25 cellular contexts compared by ENCODE assay signal in genomic region chr4:85606505-85606904, GRCh38.
DNase-seq lines count a peak whose midpoint lies in the region; ATAC-seq and TF ChIP-seq lines count a peak whose summit lies in the region.
"Had no signal": no experiment of that assay in that cellular context is flagged by ENCODE, and none has a peak within 500 bp of the region (broad histone marks: within the 10 kb centered on the region; RNA-seq: fewer than 3 reads in every experiment).

No MANE protein-coding gene starts in this region.

- H3K4me3 ChIP-seq in DOHH2 (ENCODE audit: low read length) (no peak overlapping the region), Karpas-422 (ENCODE audit: low read length) (0 out of 2 replicates have a peak overlapping the region, but pooled peaks have one; percentile 55), lower lobe of right lung (no peak overlapping the region)
- H3K4me3 ChIP-seq: A549, GM12878, GM23248, SK-N-MC had no signal

- H4K20me1 ChIP-seq in DOHH2 (ENCODE audit: control insufficient read depth, insufficient read depth, low read depth, low read length) (no peaks in the 10 kb centered on the region), Karpas-422 (ENCODE audit: insufficient read depth, low read depth, low read length) (no peaks in the 10 kb centered on the region)

- no peak overlapping the region for H2AFZ ChIP-seq in Karpas-422 (ENCODE audit: low read length)
- H2AFZ ChIP-seq: GM23248 had no signal

- TF ChIP-seq CTCF in DOHH2 (IDR thresholded peaks at IDR 0.05; ENCODE audit: low read depth, low read length, poor library complexity, severe bottlenecking) = no peak
- TF ChIP-seq CTCF in activated B cell treated with CpG ODN at 0.5 μM for 24 hours (IDR thresholded peaks at IDR 0.05) = no peak
- TF ChIP-seq CTCF in lower lobe of right lung (IDR thresholded peaks at IDR 0.05) = no peak

- H3F3A ChIP-seq in DOHH2 (ENCODE audit: control insufficient read depth, insufficient read depth) = no peaks in the 10 kb centered on the region

- H3K27ac ChIP-seq in DOHH2 (ENCODE audit: low read depth, low read length) (peak overlapping the region; percentile 42), Karpas-422 (ENCODE audit: low read length) (peak overlapping the region; percentile 99), lower lobe of right lung (no peak overlapping the region)
- H3K27ac ChIP-seq: A549, GM23248, HL-60, SK-N-MC had no signal

- no peaks in the 10 kb centered on the region for H3K9me3 Mint-ChIP-seq in activated B cell treated with CpG ODN at 0.5 μM for 24 hours
- no peaks in the 10 kb centered on the region for H3K9me3 Mint-ChIP-seq in stimulated activated memory B cell treated with anti-CD40 and anti-IgM and Interleukin-4, amounts not matched to agents 10 μg/mL and 1 μg/mL and 100 μg/mL, for 72 hours
- peaks cover 6% of the 10 kb centered on the region for H3K9me3 Mint-ChIP-seq in stimulated activated effector memory CD8-positive, alpha-beta T cell treated with anti-CD3 and anti-CD28 coated beads, Interleukin-12 subunit alpha, Interleukin-12 subunit beta, amount 100 ng/mL, for 72 hours

- no peaks in the 10 kb centered on the region for H3K27me3 Mint-ChIP-seq in activated B cell treated with CpG ODN at 0.5 μM for 24 hours
- no peaks in the 10 kb centered on the region for H3K27me3 Mint-ChIP-seq in stimulated activated memory B cell treated with anti-CD40 and anti-IgM and Interleukin-4, amounts not matched to agents 10 μg/mL and 1 μg/mL and 100 μg/mL, for 72 hours
- H3K27me3 Mint-ChIP-seq: CD4-positive, alpha-beta memory T cell had no signal

- H3K4me2 ChIP-seq in DOHH2 (ENCODE audit: low read length) (peak overlapping the region; percentile 57), Karpas-422 (ENCODE audit: low read depth, low read length, poor library complexity, severe bottlenecking) (peak overlapping the region; percentile 70)
- H3K4me2 ChIP-seq: A549 had no signal

- H3K36me3 ChIP-seq in DOHH2 (ENCODE audit: control insufficient read depth, low read length) (no peaks in the 10 kb centered on the region), Karpas-422 (ENCODE audit: insufficient read depth, low read length) (no peaks in the 10 kb centered on the region; the same call in 1 of the 2 replicates), lower lobe of right lung (no peaks in the 10 kb centered on the region)

- no peak for DNase-seq in Karpas-422
- no peak for DNase-seq in activated B cell treated with CpG ODN at 0.5 μM for 24 hours
- DNase-seq in stimulated activated effector memory CD8-positive, alpha-beta T cell treated with anti-CD3 and anti-CD28 coated beads, Interleukin-12 subunit alpha, Interleukin-12 subunit beta, amount 100 ng/mL, for 72 hours (ENCODE audit: low spot score in 2 of 2) = no peak
- DNase-seq in lower lobe of right lung = no peak
- no peak for DNase-seq in stimulated activated CD4-positive, alpha-beta T cell treated with anti-CD3 and anti-CD28 coated beads, Interleukin-4, amount 100 ng/mL, for 24 hours
- DNase-seq: AML-193; C1 segment of cervical spinal cord; CD4-positive, alpha-beta memory T cell; COR-L47; EL; GDM1; GM23248; H7; Kasumi-1; NCI-H2029; NCI-H2227 treated with DMSO at 0.1 percent for 48 hours; NCI-H526 treated with DMSO at 0.1 percent for 48 hours; OCI-M1; SIG-M5 had no signal

- POLR2A ChIA-PET in activated B cell treated with CpG ODN at 0.5 μM for 24 hours (lab: Charles Lee) = interaction anchor here (0.7 kb wide), 2 partner anchors 124 to 1404 kb away, joined by 5 to 6 read pairs; no protein-coding TSS in a partner anchor

- H3K79me2 ChIP-seq in DOHH2 (ENCODE audit: control insufficient read depth, low read length) = no peaks in the 10 kb centered on the region
- H3K79me2 ChIP-seq in Karpas-422 (ENCODE audit: low read length) = peaks cover 33% of the 10 kb centered on the region

- H3K36me3 Mint-ChIP-seq in activated B cell treated with CpG ODN at 0.5 μM for 24 hours (ENCODE audit: low read depth) = peaks cover 8% of the 10 kb centered on the region
- peaks cover 7% of the 10 kb centered on the region for H3K36me3 Mint-ChIP-seq in stimulated activated memory B cell treated with anti-CD40 and anti-IgM and Interleukin-4, amounts not matched to agents 10 μg/mL and 1 μg/mL and 100 μg/mL, for 72 hours
- H3K36me3 Mint-ChIP-seq in stimulated activated effector memory CD8-positive, alpha-beta T cell treated with anti-CD3 and anti-CD28 coated beads, Interleukin-12 subunit alpha, Interleukin-12 subunit beta, amount 100 ng/mL, for 72 hours = no peaks in the 10 kb centered on the region
- H3K36me3 Mint-ChIP-seq: CD4-positive, alpha-beta memory T cell had no signal

- H3K4me3 Mint-ChIP-seq in activated B cell treated with CpG ODN at 0.5 μM for 24 hours = no peak overlapping the region
- no peak overlapping the region for H3K4me3 Mint-ChIP-seq in stimulated activated memory B cell treated with anti-CD40 and anti-IgM and Interleukin-4, amounts not matched to agents 10 μg/mL and 1 μg/mL and 100 μg/mL, for 72 hours
- H3K4me3 Mint-ChIP-seq in stimulated activated effector memory CD8-positive, alpha-beta T cell treated with anti-CD3 and anti-CD28 coated beads, Interleukin-12 subunit alpha, Interleukin-12 subunit beta, amount 100 ng/mL, for 72 hours = no peak overlapping the region

- peak overlapping the region; percentile 58 for H3K9ac ChIP-seq in Karpas-422 (ENCODE audit: low read length)
- H3K9ac ChIP-seq: GM23248 had no signal

- ATAC-seq in activated B cell treated with CpG ODN at 0.5 μM for 24 hours (ENCODE audit: low read depth) = no peak
- ATAC-seq in stimulated activated memory B cell treated with anti-CD40 and anti-IgM and Interleukin-4, amounts not matched to agents 10 μg/mL and 1 μg/mL and 100 μg/mL, for 72 hours = no peak
- no peak for ATAC-seq in stimulated activated effector memory CD8-positive, alpha-beta T cell treated with anti-CD3 and anti-CD28 coated beads, Interleukin-12 subunit alpha, Interleukin-12 subunit beta, amount 100 ng/mL, for 72 hours
- ATAC-seq in lower lobe of right lung = no peak
- ATAC-seq: A549, GM12878 had no signal

- CTCF ChIA-PET in activated B cell treated with CpG ODN at 0.5 μM for 24 hours (lab: Charles Lee) = no interaction called here

- H3K4me1 Mint-ChIP-seq in activated B cell treated with CpG ODN at 0.5 μM for 24 hours = peaks cover 49% of the 10 kb centered on the region
- H3K4me1 Mint-ChIP-seq in stimulated activated memory B cell treated with anti-CD40 and anti-IgM and Interleukin-4, amounts not matched to agents 10 μg/mL and 1 μg/mL and 100 μg/mL, for 72 hours = peaks cover 48% of the 10 kb centered on the region
- no peaks in the 10 kb centered on the region for H3K4me1 Mint-ChIP-seq in stimulated activated effector memory CD8-positive, alpha-beta T cell treated with anti-CD3 and anti-CD28 coated beads, Interleukin-12 subunit alpha, Interleukin-12 subunit beta, amount 100 ng/mL, for 72 hours

- H3K27me3 ChIP-seq in DOHH2 (ENCODE audit: control insufficient read depth, low read length) (no peaks in the 10 kb centered on the region), Karpas-422 (ENCODE audit: low read length) (no peaks in the 10 kb centered on the region), lower lobe of right lung (ENCODE audit: low read depth) (no peaks in the 10 kb centered on the region)

- H3K4me1 ChIP-seq in DOHH2 (ENCODE audit: control insufficient read depth, low read length) (peaks cover 33% of the 10 kb centered on the region), Karpas-422 (ENCODE audit: low read length) (peaks cover 52% of the 10 kb centered on the region), lower lobe of right lung (no peaks in the 10 kb centered on the region)
- H3K4me1 ChIP-seq: A549 had no signal

- H3K9me2 ChIP-seq in DOHH2 (replicated peaks; ENCODE audit: control insufficient read depth, low read length) (no peaks in the 10 kb centered on the region), Karpas-422 (replicated peaks; ENCODE audit: insufficient read depth, low read length) (no peaks in the 10 kb centered on the region)

- peak overlapping the region; percentile 87 for H3K27ac Mint-ChIP-seq in activated B cell treated with CpG ODN at 0.5 μM for 24 hours
- H3K27ac Mint-ChIP-seq in stimulated activated memory B cell treated with anti-CD40 and anti-IgM and Interleukin-4, amounts not matched to agents 10 μg/mL and 1 μg/mL and 100 μg/mL, for 72 hours = peak overlapping the region; percentile 81
- no peak overlapping the region for H3K27ac Mint-ChIP-seq in stimulated activated effector memory CD8-positive, alpha-beta T cell treated with anti-CD3 and anti-CD28 coated beads, Interleukin-12 subunit alpha, Interleukin-12 subunit beta, amount 100 ng/mL, for 72 hours
- H3K27ac Mint-ChIP-seq: CD4-positive, alpha-beta memory T cell had no signal

- intact Hi-C loops in activated B cell treated with CpG ODN at 0.5 μM for 24 hours (cut with micrococcal nuclease) = loop anchor here (2.0 to 5.0 kb wide), 5 partner anchors 54 to 141 kb away; partner anchors contain the start of gene ARHGAP24
- intact Hi-C loops in lower lobe of right lung (cut with DNase I) = no loop called here

- H3K9me3 ChIP-seq in DOHH2 (ENCODE audit: control insufficient read depth, insufficient read depth, low read length) = no peaks in the 10 kb centered on the region
- no peaks in the 10 kb centered on the region for H3K9me3 ChIP-seq in Karpas-422 (ENCODE audit: low read length)
- no peaks in the 10 kb centered on the region for H3K9me3 ChIP-seq in lower lobe of right lung
- H3K9me3 ChIP-seq: A549 had no signal
